In the genomic region with DNA sequence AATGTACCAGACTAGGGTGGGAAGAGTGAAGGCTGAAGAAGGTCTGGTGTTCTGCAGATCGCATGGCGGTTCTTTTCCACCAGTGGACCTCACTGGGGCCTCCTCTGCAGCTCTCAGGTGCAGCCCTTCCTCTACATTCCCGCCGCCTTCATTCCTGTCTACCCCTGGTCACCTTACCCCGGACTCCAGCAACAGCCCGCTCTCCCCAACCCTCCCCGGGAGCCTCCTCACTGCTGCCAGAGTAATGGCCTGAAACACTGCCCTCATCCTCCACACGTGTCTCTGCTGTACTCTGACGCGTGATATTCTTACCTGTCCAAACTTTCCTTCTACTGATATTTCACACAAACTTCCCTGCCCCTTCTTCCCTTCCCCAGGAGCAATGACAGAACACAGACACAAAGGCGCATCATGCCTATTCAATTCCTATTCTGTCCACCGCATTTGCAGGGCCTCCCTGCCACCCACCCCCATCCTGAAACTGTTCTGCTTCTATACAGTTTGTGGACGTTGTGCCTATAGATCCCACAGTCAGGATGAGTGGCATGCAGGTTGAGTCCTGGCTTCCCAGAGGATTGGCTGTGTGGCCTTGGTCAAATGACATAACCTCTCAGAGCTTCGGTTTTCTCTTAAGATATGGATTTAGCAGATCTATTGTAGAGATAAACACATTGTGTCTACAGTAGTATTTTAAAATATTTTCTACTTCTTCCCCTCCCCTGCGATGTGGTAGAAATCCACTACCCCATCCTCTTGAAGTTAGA, we compare ENCODE assay signal across 8 cellular contexts. TPM values are rescaled to one million over a fixed set of nuclear protein-coding genes. Genes with fewer than 3 reads are reported as not detected.
DNase-seq lines count a peak whose midpoint lies in the region; ATAC-seq and TF ChIP-seq lines count a peak whose summit lies in the region.

No MANE protein-coding gene starts in this region.

- H3K4me1 ChIP-seq in heart left ventricle (peaks cover 0 to 65% (median 32%) of the 10 kb centered on the region in 12 donors), trophoblast cell (ENCODE audit: control insufficient read depth in 1 of 2, insufficient read depth in 2 of 2, low read length in 2 of 2) (peaks cover 2 to 12% of the 10 kb centered on the region in 2 experiments)

- intact Hi-C loops in heart left ventricle (cut with DNase I) = loop anchor here in 3 of 10 donors (2.0 to 10.0 kb wide), 2 partner anchors 164 to 720 kb away; partner anchors contain the start of gene TCP11L2 (in 2 of the 3)

- POLR2A ChIA-PET in RWPE1 (lab: Yijun Ruan, JAX; ENCODE audit: low non-redundant PET) = interaction anchor here (0.6 kb wide), 1 partner anchor 777 kb away, joined by 3 read pairs; no protein-coding TSS in a partner anchor

- in situ Hi-C loops in ACHN (cut with HindIII; ENCODE audit: low pct_ligation_motif_present, low pct_unique_long_range_greater_than_20kb, low sequenced_read_pairs) = no loop called here

- peak overlapping the region; percentile 72 for H3K4me2 ChIP-seq in trophoblast cell (ENCODE audit: low read length)

- H4K12ac ChIP-seq in trophoblast cell (ENCODE audit: low read depth, low read length) = peak overlapping the region; percentile 4

- peak overlapping the region; percentile 74 for H2BK12ac ChIP-seq in trophoblast cell (ENCODE audit: low read length)

- peak overlapping the region; percentile 62 for H2AK5ac ChIP-seq in trophoblast cell (ENCODE audit: low read length)

- peak overlapping the region; percentile 85 for H4K8ac ChIP-seq in trophoblast cell (ENCODE audit: low read depth, low read length)

- H2BK5ac ChIP-seq in trophoblast cell (ENCODE audit: low read depth, low read length, poor library complexity) = peak overlapping the region; percentile 100

- peak overlapping the region; percentile 88 for H3K14ac ChIP-seq in trophoblast cell (ENCODE audit: low read length)

- no peaks in the 10 kb centered on the region for H3K36me3 ChIP-seq in heart left ventricle
- no peaks in the 10 kb centered on the region for H3K36me3 ChIP-seq in trophoblast cell (ENCODE audit: control insufficient read depth in 1 of 2, insufficient read depth in 2 of 2, low read length in 2 of 2)

- H3K27ac ChIP-seq in RWPE1 (peak overlapping the region; percentile 91), heart left ventricle (peak overlapping the region; percentile 95 to 100 (median 97)), trophoblast cell (ENCODE audit: low read depth, low read length) (peak overlapping the region; percentile 100)

- H2BK120ac ChIP-seq in trophoblast cell (ENCODE audit: insufficient read depth, low read length, poor library complexity) = peak overlapping the region; percentile 99

- ATAC-seq in heart left ventricle (peak in 2 of 4 donors; percentile 7 to 25), GM21360 (IDR thresholded peaks at IDR 0.05; ENCODE audit: unreplicated experiment) (no peak)

- H3K23ac ChIP-seq in trophoblast cell (ENCODE audit: low read length) = peak overlapping the region; percentile 14

- WGBS in heart left ventricle, 4 donors = 29 to 36% (median 32%) methylated on average over 15 of the region's 15 CpGs
- no CpG with 5 or more reads among the region's 15 CpGs for WGBS in trophoblast cell (ENCODE audit: extremely low coverage, insufficient coverage, insufficient read length)

- H3K9me3 ChIP-seq in heart left ventricle (no peaks in the 10 kb centered on the region), trophoblast cell (ENCODE audit: insufficient read depth, low read depth, low read length) (no peaks in the 10 kb centered on the region)

- H4K91ac ChIP-seq in trophoblast cell (ENCODE audit: low read depth, low read length) = peak overlapping the region; percentile 98

- no peak for TF ChIP-seq CTCF in RWPE1 (conservative IDR thresholded peaks at IDR 0.05; ENCODE audit: low read depth)
- TF ChIP-seq CTCF in heart left ventricle (IDR thresholded peaks at IDR 0.05) = no peak

- peak overlapping the region; percentile 92 for H3K4ac ChIP-seq in trophoblast cell (ENCODE audit: low read depth, low read length)

- H3K27me3 ChIP-seq in heart left ventricle = peaks cover 0 to 37% (median 0%) of the 10 kb centered on the region in 9 donors
- H3K27me3 ChIP-seq in trophoblast cell (ENCODE audit: insufficient read depth, low read length) = no peaks in the 10 kb centered on the region

- DNase-seq in COLO668 (lab: John Stamatoyannopoulos, UW; ENCODE audit: unreplicated experiment) (peak; percentile 51), RWPE1 (ENCODE audit: low spot score) (no peak), heart left ventricle (peak in 3 of 5 donors; percentile 31 to 50 (median 35)), trophoblast cell (no peak), ACHN (no peak), NK-92 (lab: John Stamatoyannopoulos, UW; ENCODE audit: unreplicated experiment) (no peak), amniotic stem cell (lab: John Stamatoyannopoulos, UW) (no peak)

- peaks cover 39% of the 10 kb centered on the region for H3K79me2 ChIP-seq in trophoblast cell (ENCODE audit: control insufficient read depth, insufficient read depth, low read length, poor library complexity)

- H3K4me3 ChIP-seq in heart left ventricle = peak overlapping the region; percentile 73 to 96 (median 90)
- peak overlapping the region; percentile 98 for H3K4me3 ChIP-seq in trophoblast cell (ENCODE audit: low read depth, low read length)

- H2AFZ ChIP-seq in trophoblast cell (ENCODE audit: insufficient read depth, low read length, poor library complexity) = peak overlapping the region; percentile 64

- TF ChIP-seq POLR2A in heart left ventricle (IDR thresholded peaks at IDR 0.05) = no peak

- H3K18ac ChIP-seq in trophoblast cell (ENCODE audit: low read length) = peak overlapping the region; percentile 100

- CTCF ChIA-PET in RWPE1 (lab: Yijun Ruan, JAX) = interaction anchor here (1.0 kb wide), 1 partner anchor 83 kb away, joined by 3 read pairs; no protein-coding TSS in a partner anchor

- H3K9ac ChIP-seq in trophoblast cell (ENCODE audit: low read length) = peak overlapping the region; percentile 99

- peaks cover 38% of the 10 kb centered on the region for H3K79me1 ChIP-seq in trophoblast cell (ENCODE audit: low read length)

RNA-seq across cellular contexts. Expression of gene NUAK1, which starts 1.7 kb away (rescaled TPM):
- 10 to 100 TPM; 34.7 to 50.7 (median 39.8) TPM for total RNA-seq in heart left ventricle
- 10 to 100 TPM; 10.5 to 21.5 TPM for polyA plus RNA-seq in heart left ventricle
- polyA plus RNA-seq in trophoblast cell (2013) = 34.0 and 34.8 TPM in 2 replicates

Comparison
In these comparisons a context has a peak if more than half of its experiments do, and no peak if none do; other contexts are left out.
1. DNase-seq: peak in COLO668 (single experiment) and heart left ventricle (3 of 5); none in RWPE1 (single experiment), trophoblast cell (0 of 2), ACHN (single experiment), NK-92 (single experiment) and amniotic stem cell (single experiment).
2. Peak in every context shown above with its lines, with median percentiles within 50 percentile points of each other: H3K27ac ChIP-seq.